8 cellular contexts compared by ENCODE assay signal in the genomic region with DNA sequence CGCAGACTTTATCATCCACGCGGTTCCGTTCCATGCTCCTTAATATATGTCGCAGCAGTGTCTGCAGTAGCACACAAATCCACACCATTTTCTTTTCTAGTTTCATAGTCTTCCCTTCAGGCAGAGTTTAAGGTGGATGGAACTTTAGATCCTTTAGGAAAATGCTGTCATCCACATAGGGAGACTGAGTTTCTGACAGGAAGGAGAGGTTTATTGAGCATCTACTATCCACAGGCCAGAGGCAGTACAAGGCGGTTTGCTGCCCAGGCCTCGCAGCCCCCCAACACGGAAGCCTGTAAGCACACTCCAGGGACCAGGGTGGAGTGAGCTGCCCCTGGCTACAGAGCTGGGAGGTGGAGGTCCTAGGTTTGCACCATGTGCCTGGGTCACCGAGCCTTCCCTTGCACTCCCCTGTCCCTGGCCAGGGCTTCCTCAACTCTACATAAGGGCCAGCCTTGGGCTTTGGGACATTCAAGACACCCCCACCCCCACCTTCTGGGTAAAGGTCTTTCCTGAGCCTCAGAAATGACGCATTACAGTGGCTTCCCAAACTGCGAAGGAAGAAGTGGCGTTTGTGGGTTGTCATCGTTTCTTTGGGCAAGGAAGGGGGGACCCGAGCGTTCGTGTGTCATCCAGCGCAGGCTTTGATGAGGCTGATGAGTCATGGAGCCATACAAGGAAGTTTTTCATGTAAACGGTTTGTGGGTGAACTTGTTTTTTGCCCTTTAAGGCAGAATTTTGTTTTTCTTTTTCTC.
A peak's percentile ranks its signal among the peaks of the same experiment; 100 is the strongest.
DNase-seq lines count a peak whose midpoint lies in the region; TF ChIP-seq lines count a peak whose summit lies in the region.

No MANE protein-coding gene starts in this region.

- H3K36me3 ChIP-seq in mucosa of rectum (ENCODE audit: control insufficient read depth in 2 of 2, insufficient read depth in 2 of 2, low read length in 2 of 2) = peaks cover 5 to 7% of the 10 kb centered on the region in 2 donors
- H3K36me3 ChIP-seq in stomach = peaks cover 0 to 15% (median 2%) of the 10 kb centered on the region in 4 donors

- peak overlapping the region; percentile 66 to 73 for H3K27ac ChIP-seq in mucosa of rectum (ENCODE audit: low read depth in 2 of 2, low read length in 2 of 2)
- H3K27ac ChIP-seq in stomach = peak overlapping the region; percentile 25 to 81 (median 73)

- TF ChIP-seq EP300 in stomach (IDR thresholded peaks at IDR 0.05) = no peak

- H3K9me3 ChIP-seq in mucosa of rectum (ENCODE audit: control insufficient read depth in 2 of 2, low read length in 2 of 2) (no peaks in the 10 kb centered on the region), stomach (no peaks in the 10 kb centered on the region)

- H3K4me1 ChIP-seq in mucosa of rectum (ENCODE audit: control insufficient read depth in 2 of 2, insufficient read depth in 2 of 2, low read length in 2 of 2) = peaks cover 5 to 13% of the 10 kb centered on the region in 2 donors
- H3K4me1 ChIP-seq in stomach = peaks cover 10 to 56% (median 28%) of the 10 kb centered on the region in 4 donors

- H3K9ac ChIP-seq in mucosa of rectum (ENCODE audit: low read depth in 1 of 2, low read length in 2 of 2) = peak overlapping the region; percentile 8 to 13

- H3K4me3 ChIP-seq in mucosa of rectum (ENCODE audit: low read length in 2 of 2) = no peak overlapping the region
- H3K4me3 ChIP-seq in stomach = no peak overlapping the region

- TF ChIP-seq CTCF in stomach (IDR thresholded peaks at IDR 0.05) = no peak

- 63 to 76% (median 70%) methylated on average over 17 to 18 of the region's 18 CpGs for WGBS in stomach, 5 donors

- DNase-seq in GDM1 (lab: John Stamatoyannopoulos, UW) (peak; percentile 67), T-helper 2 cell (peak in 4 of 5 experiments; percentile 51 to 85 (median 67)), stomach (peak; percentile 49), cerebellar cortex (ENCODE audit: low spot score) (no peak), NCI-H226 (no peak), NCI-H1417 treated with DMSO at 0.1 percent for 48 hours (lab: John Stamatoyannopoulos, UW) (no peak)
- peak; percentile 52 for DNase-seq in activated naive CD8-positive, alpha-beta T cell treated with anti-CD3 and anti-CD28 coated beads, Interleukin-2, amount 50 U/mL, for 16 hours (ENCODE audit: low read depth, low spot score)

- intact Hi-C loops in stomach (cut with DNase I; ENCODE audit: low total_unique reads) = no loop called here

- H3K27me3 ChIP-seq in mucosa of rectum (ENCODE audit: control insufficient read depth in 2 of 2, insufficient read depth in 2 of 2, low read length in 2 of 2) = no peaks in the 10 kb centered on the region
- H3K27me3 ChIP-seq in stomach = no peaks in the 10 kb centered on the region

- no peak for TF ChIP-seq POLR2A in stomach (IDR thresholded peaks at IDR 0.05)

Comparison
In these comparisons a context has a peak if more than half of its experiments do, and no peak if none do; other contexts are left out.
1. DNase-seq: peak in GDM1 (single experiment), T-helper 2 cell (4 of 5), activated naive CD8-positive, alpha-beta T cell treated with anti-CD3 and anti-CD28 coated beads, Interleukin-2, amount 50 U/mL, for 16 hours (single experiment) and stomach (single experiment); none in cerebellar cortex (single experiment), NCI-H226 (single experiment) and NCI-H1417 treated with DMSO at 0.1 percent for 48 hours (single experiment).